In the genomic region with DNA sequence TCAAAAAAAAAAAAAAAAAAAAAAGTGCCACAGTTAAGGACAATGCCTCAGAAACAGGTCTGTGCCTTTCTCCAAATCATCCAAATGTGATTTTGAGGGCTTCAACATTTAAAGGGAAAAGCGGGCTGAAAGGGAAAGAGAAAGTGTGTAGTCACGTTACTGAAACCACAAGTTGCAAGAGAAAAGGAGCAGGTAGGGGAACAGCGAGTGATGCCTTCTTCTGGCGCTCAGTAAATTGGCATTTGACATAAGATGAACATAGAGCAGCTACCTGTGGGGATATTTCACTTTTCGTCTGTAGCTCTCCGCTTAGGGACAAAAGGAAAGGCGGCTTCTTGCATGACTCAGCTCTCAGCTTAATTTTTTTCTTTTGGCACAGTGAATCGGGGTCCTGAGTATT, we compare ENCODE assay signal across 11 cellular contexts. TPM values are rescaled to one million over a fixed set of nuclear protein-coding genes. Genes with fewer than 3 reads are reported as not detected.
DNase-seq lines count a peak whose midpoint lies in the region; ATAC-seq and TF ChIP-seq lines count a peak whose summit lies in the region.
"Had no signal": no experiment of that assay in that cellular context is flagged by ENCODE, and none has a peak within 500 bp of the region (broad histone marks: within the 10 kb centered on the region; RNA-seq: fewer than 3 reads in every experiment).

No MANE protein-coding gene starts in this region.

- H3K27me3 ChIP-seq in BLaER1 treated with 17β-estradiol and CSF1 and Interleukin-3, amounts not matched to agents 10 nM and 100 nM, result no peaks in the 10 kb centered on the region
- H3K27me3 ChIP-seq in effector memory CD4-positive, alpha-beta T cell (replicated peaks; ENCODE audit: control insufficient read depth, insufficient read depth, low read length, poor library complexity, severe bottlenecking), result no peaks in the 10 kb centered on the region
- H3K27me3 ChIP-seq in suprapubic skin (no peaks in the 10 kb centered on the region), PC-3 (ENCODE audit: low read length) (no peaks in the 10 kb centered on the region)

- H3K9me2 ChIP-seq in PC-3 (replicated peaks; ENCODE audit: low read length), result no peaks in the 10 kb centered on the region

- DNase-seq in GM12865 (ENCODE audit: low read depth) (peak; percentile 52), NOMO-1 treated with DMSO at 0.1 percent for 48 hours (lab: John Stamatoyannopoulos, UW; ENCODE audit: unreplicated experiment) (peak; percentile 52), suprapubic skin (ENCODE audit: low spot score in 2 of 2) (no peak), PC-3 (no peak)
- DNase-seq in effector memory CD4-positive, alpha-beta T cell, result no peak
- DNase-seq: hippocampal formation had no signal

- H3K4me1 ChIP-seq in BLaER1 treated with 17β-estradiol and CSF1 and Interleukin-3, amounts not matched to agents 10 nM and 100 nM, result peaks cover 75 to 85% (median 82%) of the 10 kb centered on the region in 10 experiments
- peaks cover 10% of the 10 kb centered on the region for H3K4me1 ChIP-seq in effector memory CD4-positive, alpha-beta T cell (ENCODE audit: control insufficient read depth, insufficient read depth, low read length, poor library complexity, severe bottlenecking)
- H3K4me1 ChIP-seq in suprapubic skin, result no peaks in the 10 kb centered on the region
- H3K4me1 ChIP-seq in PC-3 (ENCODE audit: insufficient read depth, low read length), result no peaks in the 10 kb centered on the region

- no peaks in the 10 kb centered on the region for H3K79me2 ChIP-seq in PC-3 (ENCODE audit: low read length)

- intact Hi-C loops in PC-3 (cut with micrococcal nuclease), result no loop called here

- POLR2A ChIA-PET in PC-3 (lab: Charles Lee; ENCODE audit: unreplicated experiment), result no interaction called here

- H3K36me3 ChIP-seq in BLaER1 treated with 17β-estradiol and CSF1 and Interleukin-3, amounts not matched to agents 10 nM and 100 nM, result peaks cover 0 to 14% (median 0%) of the 10 kb centered on the region in 11 experiments; a peak in 2 of 22 replicates
- H3K36me3 ChIP-seq in effector memory CD4-positive, alpha-beta T cell (ENCODE audit: control insufficient read depth, insufficient read depth, low read length), result no peaks in the 10 kb centered on the region
- H3K36me3 ChIP-seq in suprapubic skin, result no peaks in the 10 kb centered on the region
- H3K36me3 ChIP-seq in PC-3 (ENCODE audit: low read depth, low read length), result no peaks in the 10 kb centered on the region

- no peak for TF ChIP-seq POLR2A in suprapubic skin (IDR thresholded peaks at IDR 0.05)

- CTCF ChIA-PET in PC-3 (lab: Charles Lee), result no interaction called here

- H3K4me3 ChIP-seq in BLaER1 treated with 17β-estradiol and CSF1 and Interleukin-3, amounts not matched to agents 10 nM and 100 nM, result peak overlapping the region; percentile 33 to 72 (median 65); a peak in 19 of 20 replicates
- no peak overlapping the region for H3K4me3 ChIP-seq in GM12865 (ENCODE audit: low read depth, low read length)
- peak overlapping the region; percentile 36 for H3K4me3 ChIP-seq in effector memory CD4-positive, alpha-beta T cell (ENCODE audit: insufficient read depth, low read depth, low read length, poor library complexity, severe bottlenecking)
- no peak overlapping the region for H3K4me3 ChIP-seq in suprapubic skin
- no peak overlapping the region for H3K4me3 ChIP-seq in PC-3 (ENCODE audit: low read length)

- no peak for ATAC-seq in HG03342 (IDR thresholded peaks at IDR 0.05; ENCODE audit: unreplicated experiment)
- ATAC-seq in HG03460 (IDR thresholded peaks at IDR 0.05; ENCODE audit: unreplicated experiment), result no peak
- ATAC-seq in PC-3, result no peak

- no peaks in the 10 kb centered on the region for H3K9me3 ChIP-seq in BLaER1 treated with 17β-estradiol and CSF1 and Interleukin-3, amounts not matched to agents 10 nM and 100 nM (replicated peaks in 1 of 11)
- no peaks in the 10 kb centered on the region for H3K9me3 ChIP-seq in effector memory CD4-positive, alpha-beta T cell (ENCODE audit: control insufficient read depth, low read length)
- no peaks in the 10 kb centered on the region for H3K9me3 ChIP-seq in suprapubic skin
- no peaks in the 10 kb centered on the region for H3K9me3 ChIP-seq in PC-3 (ENCODE audit: low read length)

- WGBS in suprapubic skin, result 80% methylated on average over 8 of the region's 8 CpGs

- H2AFZ ChIP-seq in PC-3 (ENCODE audit: low read length), result no peak overlapping the region

- peak overlapping the region; percentile 21 to 91 (median 83); a peak in 18 of 22 replicates for H3K27ac ChIP-seq in BLaER1 treated with 17β-estradiol and CSF1 and Interleukin-3, amounts not matched to agents 10 nM and 100 nM
- no peak overlapping the region for H3K27ac ChIP-seq in effector memory CD4-positive, alpha-beta T cell (ENCODE audit: insufficient read depth, low read length, poor library complexity, severe bottlenecking)
- H3K27ac ChIP-seq in suprapubic skin (no peak overlapping the region), PC-3 (ENCODE audit: low read length) (no peak overlapping the region)

- H3K9ac ChIP-seq in BLaER1 treated with 17β-estradiol and CSF1 and Interleukin-3, amounts not matched to agents 10 nM and 100 nM, result peak overlapping the region; percentile 39 to 85 (median 83); a peak in 20 of 22 replicates
- no peak overlapping the region for H3K9ac ChIP-seq in PC-3 (ENCODE audit: low read length)

- no peak for TF ChIP-seq EP300 in suprapubic skin (IDR thresholded peaks at IDR 0.05)

- TF ChIP-seq CTCF in GM12865 (IDR thresholded peaks at IDR 0.05; ENCODE audit: insufficient read depth, low read depth, low read length, missing control alignments) (no peak), suprapubic skin (IDR thresholded peaks at IDR 0.05) (no peak), PC-3 (conservative IDR thresholded peaks at IDR 0.05; ENCODE audit: low read depth, low read length) (no peak)

- no peaks in the 10 kb centered on the region for H3F3A ChIP-seq in PC-3 (ENCODE audit: low read length, unreplicated experiment)

- H3K4me2 ChIP-seq in BLaER1 treated with 17β-estradiol and CSF1 and Interleukin-3, amounts not matched to agents 10 nM and 100 nM, result peak overlapping the region; percentile 83 to 98 (median 91)
- H3K4me2 ChIP-seq in PC-3 (ENCODE audit: low read length), result no peak overlapping the region

- no peaks in the 10 kb centered on the region for H4K20me1 ChIP-seq in BLaER1 treated with 17β-estradiol and CSF1 and Interleukin-3, amounts not matched to agents 10 nM and 100 nM
- no peaks in the 10 kb centered on the region for H4K20me1 ChIP-seq in PC-3 (ENCODE audit: low read length)

- BruUV-seq in PC-3 (replicated peaks; lab: Mats Ljungman, UMichigan), result no TSS peak

RNA-seq across cellular contexts. Expression of gene CMTM2, which starts 11.1 kb away (rescaled TPM):
- total RNA-seq in suprapubic skin (not detected), PC-3 (2014; rRNA removed) (not detected in 2 replicates)
- total RNA-seq: LHCN-M2, renal cortical epithelial cell had no signal

RNA-seq across cellular contexts. Expression of gene CMTM3, which starts 14.2 kb away (rescaled TPM):
- total RNA-seq in suprapubic skin (10 to 100 TPM in 2 of 4 donors, 1 to 10 TPM in 2; 6.5 to 15.5 (median 9.2) TPM), PC-3 (2014; rRNA removed) (6.4 and 9.5 TPM in 2 replicates)

RNA-seq across cellular contexts. Expression of gene CMTM1, which starts 24.1 kb away (rescaled TPM):
- 1 to 10 TPM in 3 of 4 donors, under 1 TPM in 1; 0.97 to 1.6 (median 1.5) TPM for total RNA-seq in suprapubic skin
- 0.92 and 1.4 TPM in 2 replicates for total RNA-seq in PC-3 (2014; rRNA removed)

RNA-seq across cellular contexts. Expression of gene CKLF, which starts 37.9 kb away (rescaled TPM):
- total RNA-seq in suprapubic skin (10 to 100 TPM; 15.4 to 33.7 (median 21.4) TPM), PC-3 (2014; rRNA removed) (47.9 and 49.7 TPM in 2 replicates)

RNA-seq across cellular contexts. Expression of gene TK2, which starts 40.4 kb away (rescaled TPM):
- 10 to 100 TPM; 13.6 to 27.0 (median 19.7) TPM for total RNA-seq in suprapubic skin
- 8.3 and 14.1 TPM in 2 replicates for total RNA-seq in PC-3 (2014; rRNA removed)

Comparison
In these comparisons a context has a peak if more than half of its experiments do, and no peak if none do; other contexts are left out.
1. H3K27ac ChIP-seq: peak in BLaER1 treated with 17β-estradiol and CSF1 and Interleukin-3, amounts not matched to agents 10 nM and 100 nM (11 of 11); none in effector memory CD4-positive, alpha-beta T cell (single experiment), suprapubic skin (single experiment) and PC-3 (single experiment).
2. H3K4me3 ChIP-seq: peak in BLaER1 treated with 17β-estradiol and CSF1 and Interleukin-3, amounts not matched to agents 10 nM and 100 nM (10 of 10) and effector memory CD4-positive, alpha-beta T cell (single experiment); none in GM12865 (single experiment), suprapubic skin (single experiment) and PC-3 (single experiment).
3. DNase-seq: peak in GM12865 (single experiment) and NOMO-1 treated with DMSO at 0.1 percent for 48 hours (single experiment); none in effector memory CD4-positive, alpha-beta T cell (0 of 3), suprapubic skin (0 of 2) and PC-3 (single experiment).